In the genomic region with DNA sequence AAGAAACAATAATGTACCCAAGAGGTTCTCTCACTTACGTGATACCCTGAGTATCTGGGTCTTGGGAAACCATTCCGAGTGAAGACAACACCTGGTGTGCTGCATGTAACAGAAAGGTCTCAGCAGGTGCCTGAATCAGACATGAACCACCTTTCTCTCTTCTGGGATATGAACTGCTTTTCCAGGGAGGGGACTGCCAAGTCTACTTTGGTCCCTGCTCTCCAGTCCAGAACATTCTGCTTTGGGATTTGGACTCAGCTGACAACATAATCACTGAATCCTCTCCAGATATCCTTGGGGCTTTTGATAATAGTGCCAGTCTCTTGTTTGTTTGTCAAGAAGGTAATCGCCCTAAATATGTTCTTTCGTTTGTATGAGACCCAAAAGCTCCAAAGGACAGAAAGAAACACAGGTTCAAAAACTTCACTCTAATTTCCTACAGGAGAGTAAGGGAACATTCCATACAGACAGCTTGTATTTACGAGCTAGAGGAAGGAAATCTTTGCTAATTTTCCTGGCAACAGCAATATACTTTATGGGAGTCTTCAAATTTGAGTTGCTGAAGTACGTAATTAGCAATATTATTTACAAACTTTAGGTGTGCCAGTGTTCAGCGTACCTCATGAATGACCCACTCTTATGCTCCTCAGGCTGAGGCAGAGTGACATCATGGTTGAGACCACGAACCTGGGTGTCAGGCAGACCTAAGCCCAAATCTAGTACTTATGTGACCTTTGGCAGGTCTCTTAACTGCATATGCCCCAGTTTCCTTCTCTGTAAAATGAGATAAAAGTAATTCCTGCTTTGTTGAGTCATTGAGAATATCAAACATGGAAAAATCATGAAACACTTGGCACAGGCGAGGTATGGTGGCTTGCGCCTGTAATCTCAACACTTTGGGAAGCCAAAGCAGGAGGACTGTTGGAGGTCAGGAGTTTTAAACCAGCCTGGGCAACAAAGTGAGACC, we compare ENCODE assay signal across 25 cellular contexts. TPM values are rescaled to one million over a fixed set of nuclear protein-coding genes. Genes with fewer than 3 reads are reported as not detected.
DNase-seq lines count a peak whose midpoint lies in the region; ATAC-seq, FAIRE-seq and TF ChIP-seq lines count a peak whose summit lies in the region.
"Had no signal": no experiment of that assay in that cellular context is flagged by ENCODE, and none has a peak within 500 bp of the region (broad histone marks: within the 10 kb centered on the region; RNA-seq: fewer than 3 reads in every experiment).

No MANE protein-coding gene starts in this region.

- TF ChIP-seq CTCF in right atrium auricular region (IDR thresholded peaks at IDR 0.05) (no peak), uterus (IDR thresholded peaks at IDR 0.05) (no peak), gastroesophageal sphincter (IDR thresholded peaks at IDR 0.05) (no peak)

- no peaks in the 10 kb centered on the region for H3K27me3 ChIP-seq in right atrium auricular region
- no peaks in the 10 kb centered on the region for H3K27me3 ChIP-seq in mucosa of rectum (ENCODE audit: control insufficient read depth in 2 of 2, insufficient read depth in 2 of 2, low read length in 2 of 2)
- H3K27me3 ChIP-seq in uterus = no peaks in the 10 kb centered on the region
- H3K27me3 ChIP-seq in gastroesophageal sphincter = no peaks in the 10 kb centered on the region
- H3K27me3 ChIP-seq: adrenal gland, SJSA1, tibial artery had no signal

- CTCF ChIA-PET in activated CD4-positive, alpha-beta T cell treated with anti-CD3 and anti-CD28 coated beads, Interleukin-2, amount 10 ng/mL, durations not matched to agents 7 days and 5 days (lab: Charles Lee) = interaction anchor here (0.7 kb wide), 1 partner anchor 1350 kb away, joined by 3 read pairs; no protein-coding TSS in a partner anchor

- peaks cover 0 to 89% of the 10 kb centered on the region in 2 donors for H3K4me1 ChIP-seq in right atrium auricular region
- peaks cover 0 to 43% of the 10 kb centered on the region in 2 donors for H3K4me1 ChIP-seq in mucosa of rectum (ENCODE audit: control insufficient read depth in 2 of 2, insufficient read depth in 2 of 2, low read length in 2 of 2)
- H3K4me1 ChIP-seq in uterus = peaks cover 0 to 2% of the 10 kb centered on the region in 2 donors
- H3K4me1 ChIP-seq in gastroesophageal sphincter = peaks cover 0 to 5% (median 0%) of the 10 kb centered on the region in 3 donors
- H3K4me1 ChIP-seq: HAP-1, tibial artery had no signal

- peaks cover 20% of the 10 kb centered on the region for H3K4me1 Mint-ChIP-seq in activated CD4-positive, alpha-beta T cell treated with anti-CD3 and anti-CD28 coated beads, Interleukin-2, amount 10 ng/mL, durations not matched to agents 7 days and 5 days

- WGBS in gastroesophageal sphincter (ENCODE audit: low coverage in 1 of 2), 2 donors = 71 to 77% methylated on average over 7 to 8 of the region's 10 CpGs

- no peak for FAIRE-seq in GM19239 (lab: Jason Lieb, UNC)

- no peak for DNase-seq in activated CD4-positive, alpha-beta T cell treated with anti-CD3 and anti-CD28 coated beads, Interleukin-2, amount 10 ng/mL, durations not matched to agents 7 days and 5 days
- no peak for DNase-seq in activated CD4-positive, alpha-beta T cell treated with anti-CD3 and anti-CD28 coated beads, Interleukin-2, amount 50 U/mL, for 48 hours
- no peak for DNase-seq in right atrium auricular region (ENCODE audit: low spot score)
- peak in 1 of 2 donors; percentile 28 for DNase-seq in uterus
- no peak for DNase-seq in GM19239 (ENCODE audit: insufficient read length, low spot score)
- DNase-seq in germinal center (ENCODE audit: low spot score) = no peak
- DNase-seq: activated CD4-positive, alpha-beta T cell treated with anti-CD3 and anti-CD28 coated beads for 1 hour; activated naive CD4-positive, alpha-beta T cell treated with Interleukin-2 at 50 U/mL for 16 hours; activated T-cell treated with anti-CD3 and anti-CD28 coated beads, Interleukin-2, amount 50 U/mL, for 48 hours; adrenal gland; CD4-positive, alpha-beta memory T cell; cortex of kidney; Kasumi-1; MV-4-11; NCI-H146; NCI-H510A; stimulated activated naive CD8-positive, alpha-beta T cell treated with anti-CD3 and anti-CD28 coated beads, Interleukin-15, Interleukin-2, amounts not matched to agents 100 U/mL and 50 U/mL, for 24 hours; T-helper 1 cell; tibial artery had no signal

- intact Hi-C loops in uterus (cut with DNase I; ENCODE audit: low total_unique reads) = no loop called here

- H3K27ac ChIP-seq in right atrium auricular region = peak overlapping the region; percentile 73 to 79
- peak overlapping the region; percentile 19 to 62 for H3K27ac ChIP-seq in mucosa of rectum (ENCODE audit: low read depth in 2 of 2, low read length in 2 of 2)
- peak overlapping the region; percentile 57 to 75 for H3K27ac ChIP-seq in uterus
- peak overlapping the region in 2 of 4 donors; percentile 14 for H3K27ac ChIP-seq in gastroesophageal sphincter
- H3K27ac ChIP-seq: 22Rv1, HL-60, SJSA1, tibial artery had no signal

- no peak for TF ChIP-seq POLR2A in uterus (IDR thresholded peaks at IDR 0.05)
- TF ChIP-seq POLR2A in gastroesophageal sphincter (IDR thresholded peaks at IDR 0.05) = no peak

- H3K36me3 ChIP-seq in right atrium auricular region (no peaks in the 10 kb centered on the region), mucosa of rectum (ENCODE audit: control insufficient read depth in 2 of 2, insufficient read depth in 2 of 2, low read length in 2 of 2) (no peaks in the 10 kb centered on the region), uterus (no peaks in the 10 kb centered on the region), gastroesophageal sphincter (no peaks in the 10 kb centered on the region)
- H3K36me3 ChIP-seq: adrenal gland, HAP-1, SJSA1, tibial artery had no signal

- H3K27ac Mint-ChIP-seq in activated CD4-positive, alpha-beta T cell treated with anti-CD3 and anti-CD28 coated beads, Interleukin-2, amount 10 ng/mL, durations not matched to agents 7 days and 5 days = peak overlapping the region; percentile 26
- H3K27ac Mint-ChIP-seq: CD4-positive, alpha-beta memory T cell had no signal

- no peak for TF ChIP-seq EP300 in gastroesophageal sphincter (IDR thresholded peaks at IDR 0.05)

- no peak overlapping the region for H3K4me3 Mint-ChIP-seq in activated CD4-positive, alpha-beta T cell treated with anti-CD3 and anti-CD28 coated beads, Interleukin-2, amount 10 ng/mL, durations not matched to agents 7 days and 5 days
- H3K4me3 Mint-ChIP-seq: CD4-positive, alpha-beta memory T cell had no signal

- H3K27me3 Mint-ChIP-seq in activated CD4-positive, alpha-beta T cell treated with anti-CD3 and anti-CD28 coated beads, Interleukin-2, amount 10 ng/mL, durations not matched to agents 7 days and 5 days = peaks cover 6% of the 10 kb centered on the region
- H3K27me3 Mint-ChIP-seq: CD4-positive, alpha-beta memory T cell had no signal

- POLR2A ChIA-PET in activated CD4-positive, alpha-beta T cell treated with anti-CD3 and anti-CD28 coated beads, Interleukin-2, amount 10 ng/mL, durations not matched to agents 7 days and 5 days (lab: Charles Lee) = no interaction called here

- no peak overlapping the region for H3K9ac ChIP-seq in mucosa of rectum (ENCODE audit: low read depth in 1 of 2, low read length in 2 of 2)

- no peak for ATAC-seq in gastroesophageal sphincter
- ATAC-seq: stimulated activated naive CD8-positive, alpha-beta T cell treated with anti-CD3 and anti-CD28 coated beads, Interleukin-15, Interleukin-2, amounts not matched to agents 100 U/mL and 50 U/mL, for 24 hours had no signal

- no peaks in the 10 kb centered on the region for H3K9me3 ChIP-seq in right atrium auricular region
- no peaks in the 10 kb centered on the region for H3K9me3 ChIP-seq in mucosa of rectum (ENCODE audit: control insufficient read depth in 2 of 2, low read length in 2 of 2)
- H3K9me3 ChIP-seq in uterus = no peaks in the 10 kb centered on the region
- no peaks in the 10 kb centered on the region for H3K9me3 ChIP-seq in gastroesophageal sphincter
- H3K9me3 ChIP-seq: adrenal gland, HAP-1, SJSA1, tibial artery had no signal

- H3K9me3 Mint-ChIP-seq in activated CD4-positive, alpha-beta T cell treated with anti-CD3 and anti-CD28 coated beads, Interleukin-2, amount 10 ng/mL, durations not matched to agents 7 days and 5 days = no peaks in the 10 kb centered on the region
- H3K9me3 Mint-ChIP-seq: CD4-positive, alpha-beta memory T cell had no signal

- H3K4me3 ChIP-seq in right atrium auricular region (no peak overlapping the region), mucosa of rectum (ENCODE audit: low read length in 2 of 2) (no peak overlapping the region), uterus (no peak overlapping the region), gastroesophageal sphincter (no peak overlapping the region)
- H3K4me3 ChIP-seq: adrenal gland, HAP-1, SJSA1, tibial artery had no signal

- no peaks in the 10 kb centered on the region for H3K36me3 Mint-ChIP-seq in activated CD4-positive, alpha-beta T cell treated with anti-CD3 and anti-CD28 coated beads, Interleukin-2, amount 10 ng/mL, durations not matched to agents 7 days and 5 days (ENCODE audit: low read depth)
- H3K36me3 Mint-ChIP-seq: CD4-positive, alpha-beta memory T cell had no signal

RNA-seq across cellular contexts. Expression of a gene that starts 5.4 kb away (rescaled TPM):
- 100 to 1,000 TPM; 141 to 161 TPM for total RNA-seq in activated CD4-positive, alpha-beta T cell treated with anti-CD3 and anti-CD28 coated beads, Interleukin-2, amount 10 ng/mL, durations not matched to agents 7 days and 5 days
- total RNA-seq in right atrium auricular region (100 to 1,000 TPM; 359 to 404 TPM), uterus (100 to 1,000 TPM in 2 of 4 donors, 10 to 100 TPM in 2; 41.2 to 128 (median 97.3) TPM), gastroesophageal sphincter (100 to 1,000 TPM in 2 of 4 donors, 10 to 100 TPM in 2; 75.2 to 172 (median 110) TPM)
